Comparison of ENCODE assay signal across 1 cellular context in genomic region chr1:3198371-3199287, GRCh38.
TF ChIP-seq lines count a peak whose summit lies in the region.

No MANE protein-coding gene starts in this region.

TF ChIP-seq in HEK293, 187 proteins besides CTCF, POLR2A, EP300 and RAD21 (continued from another document):
- no peak for TF ChIP-seq ZNF518A (tag by site-specific recombination; conservative IDR thresholded peaks at IDR 0.05; ENCODE audit: low read depth)
